ENCODE assay signal across 8 cellular contexts in the genomic region with DNA sequence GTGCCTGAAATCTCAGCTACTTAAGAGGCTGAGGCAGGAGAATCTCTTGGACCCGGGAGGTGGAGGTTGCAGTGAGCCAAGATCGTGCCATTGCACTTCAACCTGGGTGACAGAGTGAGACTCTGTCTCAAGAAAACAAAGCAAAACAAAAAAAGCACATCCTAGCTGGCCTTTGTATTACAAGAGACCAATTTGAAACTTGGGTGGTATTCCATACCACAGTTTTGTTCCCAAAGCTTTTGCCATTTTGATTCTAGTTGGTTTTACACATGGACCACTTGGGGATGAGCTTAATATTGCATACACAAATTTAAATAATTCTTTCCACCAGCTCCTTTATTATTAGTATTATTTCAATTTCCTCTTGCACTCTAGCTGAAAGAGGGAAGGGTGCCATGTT.
"Had no signal": no experiment of that assay in that cellular context is flagged by ENCODE, and none has a peak within 500 bp of the region (broad histone marks: within the 10 kb centered on the region; RNA-seq: fewer than 3 reads in every experiment).

No MANE protein-coding gene starts in this region.

- H3K4me3 ChIP-seq: GM12878 had no signal

- DNase-seq: GDM1, GF-D8 had no signal

- FAIRE-seq: G401.6, GM12878, GM12891, GM12892, GM18507, GM19239 had no signal

- ATAC-seq: GM12878 had no signal
